22 cellular contexts compared by ENCODE assay signal in genomic region chr2:41707790-41708451, GRCh38.
"Had no signal": no experiment of that assay in that cellular context is flagged by ENCODE, and none has a peak within 500 bp of the region (broad histone marks: within the 10 kb centered on the region; RNA-seq: fewer than 3 reads in every experiment).

No MANE protein-coding gene starts in this region.

- H3K4me3 ChIP-seq: sigmoid colon, smooth muscle cell, testis had no signal

- DNase-seq: activated naive CD4-positive, alpha-beta T cell treated with Interleukin-2 at 50 U/mL for 16 hours; activated naive CD8-positive, alpha-beta T cell treated with anti-CD3 and anti-CD28 coated beads for 36 hours; activated T-cell treated with anti-CD3 and anti-CD28 coated beads, Interleukin-2, amount 50 U/mL, for 1 hour; central memory CD4-positive, alpha-beta T cell; effector memory CD4-positive, alpha-beta T cell; foreskin keratinocyte; immature natural killer cell; mesenchymal stem cell; nucleus accumbens; posterior cingulate gyrus; retina; sigmoid colon; stimulated activated CD4-positive, alpha-beta T cell treated with anti-CD3 and anti-CD28 coated beads, Interleukin-15, amount 100 ng/mL, for 24 hours; stimulated activated CD4-positive, alpha-beta T cell treated with anti-CD3 and anti-CD28 coated beads, Interleukin-2, amount 100 ng/mL, for 48 hours; stimulated activated CD8-positive, alpha-beta memory T cell treated with anti-CD3 and anti-CD28 coated beads, Interleukin-4, amount 100 ng/mL, for 48 hours; stimulated activated naive CD4-positive, alpha-beta T cell; testis had no signal

- H3K4me1 Mint-ChIP-seq: activated naive CD8-positive, alpha-beta T cell treated with anti-CD3 and anti-CD28 coated beads for 36 hours; immature natural killer cell; nephron had no signal

- H3K4me3 Mint-ChIP-seq: activated naive CD8-positive, alpha-beta T cell treated with anti-CD3 and anti-CD28 coated beads for 36 hours; immature natural killer cell; nephron; T-helper 2 cell treated with Interferon-gamma antibody and Interleukin-4, amounts not matched to agents 5 μg/mL and 100 μg/mL, for 36 hours; type B pancreatic cell; WTC11 had no signal

- H3K27me3 ChIP-seq: foreskin keratinocyte, sigmoid colon, testis had no signal

- H3K27me3 Mint-ChIP-seq: activated naive CD8-positive, alpha-beta T cell treated with anti-CD3 and anti-CD28 coated beads for 36 hours; type B pancreatic cell had no signal

- H3K27ac ChIP-seq: foreskin keratinocyte, sigmoid colon, testis had no signal

- H3K4me1 ChIP-seq: sigmoid colon, testis had no signal

- H3K36me3 ChIP-seq: sigmoid colon had no signal

- H3K9me3 ChIP-seq: sigmoid colon, testis had no signal

- ATAC-seq: foreskin keratinocyte, WTC11 had no signal

- H3K36me3 Mint-ChIP-seq: activated naive CD8-positive, alpha-beta T cell treated with anti-CD3 and anti-CD28 coated beads for 36 hours; immature natural killer cell; type B pancreatic cell; WTC11 had no signal

- H3K27ac Mint-ChIP-seq: activated naive CD8-positive, alpha-beta T cell treated with anti-CD3 and anti-CD28 coated beads for 36 hours; immature natural killer cell; nephron; T-helper 2 cell treated with Interferon-gamma antibody and Interleukin-4, amounts not matched to agents 5 μg/mL and 100 μg/mL, for 36 hours; type B pancreatic cell; WTC11 had no signal

- H3K9me3 Mint-ChIP-seq: activated naive CD8-positive, alpha-beta T cell treated with anti-CD3 and anti-CD28 coated beads for 36 hours; immature natural killer cell; nephron; T-helper 2 cell treated with Interferon-gamma antibody and Interleukin-4, amounts not matched to agents 5 μg/mL and 100 μg/mL, for 36 hours; type B pancreatic cell; WTC11 had no signal
